26 cellular contexts compared by ENCODE assay signal in genomic region chr13:80705371-80706163, GRCh38.
"Had no signal": no experiment of that assay in that cellular context is flagged by ENCODE, and none has a peak within 500 bp of the region (broad histone marks: within the 10 kb centered on the region; RNA-seq: fewer than 3 reads in every experiment).

No MANE protein-coding gene starts in this region.

- H3K9ac ChIP-seq: parathyroid adenoma had no signal

- H2AFZ ChIP-seq: parathyroid adenoma had no signal

- H3K27me3 ChIP-seq: esophagus muscularis mucosa, heart right ventricle, right atrium auricular region, stomach, thyroid gland, vagina had no signal

- H3K4me3 ChIP-seq: coronary artery, esophagus muscularis mucosa, heart right ventricle, left ventricle myocardium inferior, lower lobe of right lung, prostate gland, right atrium auricular region, smooth muscle cell, stomach, thyroid gland, vagina had no signal

- H3K79me2 ChIP-seq: parathyroid adenoma had no signal

- H3K27ac ChIP-seq: coronary artery, esophagus muscularis mucosa, heart right ventricle, left ventricle myocardium inferior, lower lobe of right lung, parathyroid adenoma, prostate gland, right atrium auricular region, stomach, thyroid gland, vagina had no signal

- ATAC-seq: left colon; naive thymus-derived CD8-positive, alpha-beta T cell; sciatic nerve; stimulated activated naive B cell treated with anti-CD40 and anti-IgM and Interleukin-4, amounts not matched to agents 10 μg/mL and 1 μg/mL and 100 μg/mL, for 72 hours had no signal

- H3K36me3 ChIP-seq: esophagus muscularis mucosa, heart right ventricle, left ventricle myocardium inferior, lower lobe of right lung, prostate gland, right atrium auricular region, stomach, thyroid gland, vagina had no signal

- H3K9me3 ChIP-seq: lower lobe of right lung, prostate gland, thyroid gland, vagina had no signal

- H3K4me1 ChIP-seq: esophagus muscularis mucosa, heart right ventricle, left ventricle myocardium inferior, lower lobe of right lung, parathyroid adenoma, prostate gland, right atrium auricular region, stomach, thyroid gland, vagina had no signal

- DNase-seq: dermis blood vessel endothelial cell; effector memory CD4-positive, alpha-beta T cell; foreskin melanocyte; glutamatergic neuron; heart right ventricle; hippocampal formation; kidney glomerular epithelial cell; left colon; left ventricle myocardium inferior; lower lobe of right lung; naive thymus-derived CD8-positive, alpha-beta T cell; nephron progenitor cell; occipital lobe; stimulated activated CD4-positive, alpha-beta T cell treated with anti-CD3 and anti-CD28 coated beads, Interleukin-2, amount 100 ng/mL, for 24 hours; stimulated activated CD4-positive, alpha-beta T cell treated with anti-CD3 and anti-CD28 coated beads, Interleukin-4, amount 100 ng/mL, for 24 hours; stimulated activated naive B cell treated with anti-CD40 and anti-IgM and Interleukin-4, amounts not matched to agents 10 μg/mL and 1 μg/mL and 100 μg/mL, for 72 hours; stomach; thyroid gland had no signal

- H3K4me2 ChIP-seq: smooth muscle cell had no signal
